ENCODE assay signal across 7 cellular contexts in genomic region chr15:87429754-87430153, GRCh38.
"Had no signal": no experiment of that assay in that cellular context is flagged by ENCODE, and none has a peak within 500 bp of the region (broad histone marks: within the 10 kb centered on the region; RNA-seq: fewer than 3 reads in every experiment).

No MANE protein-coding gene starts in this region.

- FAIRE-seq: G401.6, GM12878, GM12891, GM12892, GM18507, GM19239 had no signal

- DNase-seq: GF-D8 had no signal

- ATAC-seq: GM12878 had no signal

- H3K4me3 ChIP-seq: GM12878 had no signal
